Comparison of ENCODE assay signal across 15 cellular contexts in genomic region chr15:64164436-64164835, GRCh38. TPM values are rescaled to one million over a fixed set of nuclear protein-coding genes. Genes with fewer than 3 reads are reported as not detected.
DNase-seq lines count a peak whose midpoint lies in the region; ATAC-seq and TF ChIP-seq lines count a peak whose summit lies in the region.
"Had no signal": no experiment of that assay in that cellular context is flagged by ENCODE, and none has a peak within 500 bp of the region (broad histone marks: within the 10 kb centered on the region; RNA-seq: fewer than 3 reads in every experiment).

No MANE protein-coding gene starts in this region.

- CTCF ChIA-PET in Caco-2 (lab: Charles Lee) (no interaction called here), PC-9 (lab: Charles Lee) (interaction anchor here (0.6 kb wide), 1 partner anchor 423 kb away, joined by 5 read pairs; no protein-coding TSS in a partner anchor)

- no peaks in the 10 kb centered on the region for H3K27me3 ChIP-seq in Caco-2 (replicated peaks; ENCODE audit: control insufficient read depth, insufficient read depth, low read length)
- H3K27me3 ChIP-seq in Karpas-422 (ENCODE audit: low read length) = no peaks in the 10 kb centered on the region
- H3K27me3 ChIP-seq in PC-9 (ENCODE audit: insufficient read depth, low read depth) = no peaks in the 10 kb centered on the region
- H3K27me3 ChIP-seq: dorsolateral prefrontal cortex had no signal

- H3K4me3 ChIP-seq in Caco-2 (ENCODE audit: low read depth, low read length) (no peak overlapping the region), Karpas-422 (ENCODE audit: low read length) (peak overlapping the region; percentile 69), PC-9 (no peak overlapping the region)

- peaks cover 18% of the 10 kb centered on the region; the same call in 1 of the 2 replicates for H3F3A ChIP-seq in PC-9 (ENCODE audit: insufficient read depth, low read depth)

- H3K9me2 ChIP-seq in Karpas-422 (replicated peaks; ENCODE audit: insufficient read depth, low read length) (no peaks in the 10 kb centered on the region), PC-9 (ENCODE audit: insufficient read depth) (no peaks in the 10 kb centered on the region)

- H3K4me1 ChIP-seq in Caco-2 (peaks cover 4% of the 10 kb centered on the region; the same call in 1 of the 2 replicates), Karpas-422 (ENCODE audit: low read length) (peaks cover 34% of the 10 kb centered on the region), PC-9 (replicated peaks; ENCODE audit: insufficient read depth) (no peaks in the 10 kb centered on the region; the same call in none of the 2 replicates)

- BruUV-seq in Caco-2 (replicated peaks; lab: Mats Ljungman, UMichigan) (no TSS peak), PC-9 (replicated peaks; lab: Mats Ljungman, UMichigan) (no TSS peak)

- H3K79me2 ChIP-seq in Karpas-422 (ENCODE audit: low read length) (peaks cover 17% of the 10 kb centered on the region), PC-9 (ENCODE audit: low read depth) (peaks cover 31% of the 10 kb centered on the region)

- no peak for DNase-seq in Caco-2
- DNase-seq in Karpas-422 = no peak
- no peak for DNase-seq in COLO668 (lab: John Stamatoyannopoulos, UW; ENCODE audit: unreplicated experiment)
- DNase-seq in PC-9 = no peak
- DNase-seq: Calu3, dorsolateral prefrontal cortex, left ventricle myocardium superior, NCI-H1105, NCI-H526 treated with DMSO at 0.1 percent for 48 hours, Right ventricle myocardium superior, substantia nigra had no signal

- H3K27ac ChIP-seq in Karpas-422 (ENCODE audit: low read length) = peak overlapping the region; percentile 73
- no peak overlapping the region for H3K27ac ChIP-seq in PC-9

- no peaks in the 10 kb centered on the region for H3K9me3 ChIP-seq in Caco-2
- no peaks in the 10 kb centered on the region for H3K9me3 ChIP-seq in Karpas-422 (ENCODE audit: low read length)
- H3K9me3 ChIP-seq in PC-9 (ENCODE audit: insufficient read depth, low read depth) = no peaks in the 10 kb centered on the region

- H3K36me3 Mint-ChIP-seq in Caco-2 (ENCODE audit: insufficient read depth, unreplicated experiment) = peaks cover 19% of the 10 kb centered on the region
- peaks cover 17% of the 10 kb centered on the region for H3K36me3 Mint-ChIP-seq in brain
- H3K36me3 Mint-ChIP-seq in nephron (ENCODE audit: low read depth) = peaks cover 16% of the 10 kb centered on the region

- POLR2A ChIA-PET in Caco-2 (lab: Charles Lee) (no interaction called here), PC-9 (lab: Charles Lee; ENCODE audit: unreplicated experiment) (no interaction called here)

- H3K27me3 Mint-ChIP-seq in Caco-2 (ENCODE audit: insufficient read depth, unreplicated experiment) = no peaks in the 10 kb centered on the region
- H3K27me3 Mint-ChIP-seq in brain = peaks cover 5% of the 10 kb centered on the region
- no peaks in the 10 kb centered on the region for H3K27me3 Mint-ChIP-seq in nephron (ENCODE audit: low read depth)

- TF ChIP-seq CTCF in Caco-2 (IDR thresholded peaks at IDR 0.05; ENCODE audit: insufficient read depth in 1 of 2, low read depth in 1 of 2, low read length in 1 of 2, severe bottlenecking in 1 of 2, unreplicated experiment in 1 of 2) (no peak), brain (conservative IDR thresholded peaks at IDR 0.05) (no peak), nephron (IDR thresholded peaks at IDR 0.05; ENCODE audit: unreplicated experiment in 3 of 3) (no peak), PC-9 (conservative IDR thresholded peaks at IDR 0.05) (no peak)

- no peaks in the 10 kb centered on the region for H3K9me3 Mint-ChIP-seq in Caco-2 (ENCODE audit: unreplicated experiment)
- no peaks in the 10 kb centered on the region for H3K9me3 Mint-ChIP-seq in brain
- no peaks in the 10 kb centered on the region for H3K9me3 Mint-ChIP-seq in nephron

- peak overlapping the region; percentile 32 for H3K4me3 Mint-ChIP-seq in Caco-2 (ENCODE audit: unreplicated experiment)
- H3K4me3 Mint-ChIP-seq in brain = peak overlapping the region in 4 of 5 experiments; percentile 28 to 81 (median 60)
- peak overlapping the region; percentile 52 to 87 (median 72) for H3K4me3 Mint-ChIP-seq in nephron

- H3K27ac Mint-ChIP-seq in Caco-2 (ENCODE audit: unreplicated experiment) (peak overlapping the region; percentile 89), brain (peak overlapping the region in 3 of 5 experiments; percentile 91 to 93 (median 92)), nephron (peak overlapping the region; percentile 86 to 94 (median 93))

- H3K4me1 Mint-ChIP-seq in Caco-2 (ENCODE audit: low read depth, unreplicated experiment) (no peaks in the 10 kb centered on the region), brain (peaks cover 44% of the 10 kb centered on the region), nephron (peaks cover 38% of the 10 kb centered on the region)

- no peaks in the 10 kb centered on the region for H4K20me1 ChIP-seq in Karpas-422 (ENCODE audit: insufficient read depth, low read depth, low read length)
- peaks cover 12% of the 10 kb centered on the region for H4K20me1 ChIP-seq in PC-9 (ENCODE audit: insufficient read depth)

- H3K4me2 ChIP-seq in Karpas-422 (ENCODE audit: low read depth, low read length, poor library complexity, severe bottlenecking) = peak overlapping the region; percentile 82
- H3K4me2 ChIP-seq in PC-9 = no peak overlapping the region

- H3K9ac ChIP-seq in Karpas-422 (ENCODE audit: low read length) = peak overlapping the region; percentile 61

- H3K36me3 ChIP-seq in Caco-2 (ENCODE audit: control insufficient read depth, insufficient read depth, low read length) (no peaks in the 10 kb centered on the region; the same call in 1 of the 2 replicates), Karpas-422 (ENCODE audit: insufficient read depth, low read length) (peaks cover 9% of the 10 kb centered on the region), PC-9 (ENCODE audit: low read depth) (peaks cover 14% of the 10 kb centered on the region; the same call in 1 of the 2 replicates)

- no peak for ATAC-seq in HG03159 (IDR thresholded peaks at IDR 0.05; ENCODE audit: unreplicated experiment)
- ATAC-seq in GM21515 (IDR thresholded peaks at IDR 0.05; ENCODE audit: unreplicated experiment) = no peak

- H2AFZ ChIP-seq in Karpas-422 (ENCODE audit: low read length) (no peak overlapping the region), PC-9 (no peak overlapping the region)

- intact Hi-C loops in Caco-2 (cut with micrococcal nuclease; ENCODE audit: unreplicated experiment) (no loop called here), PC-9 (cut with micrococcal nuclease; ENCODE audit: unreplicated experiment) (loop anchor here (5.0 kb wide), 1 partner anchor 518 kb away; no protein-coding TSS in a partner anchor)

RNA-seq across cellular contexts. Expression of gene PPIB, which starts 1.6 kb away (rescaled TPM):
- 458 and 504 TPM in 2 replicates for total RNA-seq in Caco-2 (2022)
- total RNA-seq in Karpas-422 (2014; rRNA removed; shearing (Covaris generic); ENCODE audit: low replicate concordance) = 165 and 257 TPM in 2 replicates
- polyA plus RNA-seq in brain (ENCODE audit: insufficient read depth, low read depth, low replicate concordance) = 332 TPM
- total RNA-seq in PC-9 (2021) = 308 and 345 TPM in 2 replicates

RNA-seq across cellular contexts. Expression of gene SNX22, which starts 12.9 kb away (rescaled TPM):
- total RNA-seq in Caco-2 (2022) = 0.91 and 1.2 TPM in 2 replicates
- total RNA-seq in Karpas-422 (2014; rRNA removed; shearing (Covaris generic); ENCODE audit: low replicate concordance) = 51.5 and 71.4 TPM in 2 replicates
- polyA plus RNA-seq in brain (ENCODE audit: insufficient read depth, low read depth, low replicate concordance) = 13.4 TPM
- 0.33 and 0.40 TPM in 2 replicates for total RNA-seq in PC-9 (2021)

Comparison
In these comparisons a context has a peak if more than half of its experiments do, and no peak if none do; other contexts are left out.
1. RNA of gene SNX22, which starts 12.9 kb away (total RNA-seq): 51.5 to 71.4 TPM in Karpas-422; 0.91 to 1.2 TPM in Caco-2 and 0.33 to 0.40 TPM in PC-9; every median in the first group is over 10 times any median in the second.
2. Peak in every context shown above with its lines, with median percentiles within 50 percentile points of each other: H3K27ac Mint-ChIP-seq and H3K4me3 Mint-ChIP-seq.